Comparison of ENCODE assay signal across 22 cellular contexts in the genomic region with DNA sequence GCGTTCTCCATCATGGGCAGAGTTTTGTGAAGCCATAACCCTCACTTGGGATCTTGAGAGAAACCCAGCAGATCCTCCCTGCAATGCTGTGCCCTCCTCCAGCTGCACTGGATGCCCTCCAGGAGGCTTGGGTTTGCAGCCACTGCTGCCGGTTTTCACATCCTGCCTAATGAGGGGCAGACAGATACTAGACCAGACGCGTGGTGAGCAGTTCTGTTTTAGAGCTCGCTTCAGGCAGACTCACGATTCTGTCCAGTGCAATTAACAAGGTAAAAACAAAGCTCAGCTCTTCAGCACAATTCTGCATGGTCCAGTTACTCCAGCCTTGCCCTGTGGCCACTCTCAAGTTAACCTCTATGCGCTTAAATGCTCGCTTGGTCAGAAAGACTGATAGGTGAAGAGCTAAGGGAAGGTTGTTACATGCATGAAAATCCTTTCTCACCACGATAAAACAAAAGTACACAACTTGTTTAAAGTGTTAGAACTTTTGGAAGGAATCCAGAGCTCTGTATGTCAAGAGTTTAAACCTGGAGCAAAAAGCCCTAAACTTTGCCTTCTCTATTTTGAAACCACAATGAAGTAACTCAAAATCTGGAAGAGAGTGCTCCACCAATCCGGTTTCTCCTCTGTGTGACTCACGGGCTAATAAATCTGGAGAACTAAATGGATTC.
DNase-seq lines count a peak whose midpoint lies in the region; ATAC-seq, FAIRE-seq and TF ChIP-seq lines count a peak whose summit lies in the region.
"Had no signal": no experiment of that assay in that cellular context is flagged by ENCODE, and none has a peak within 500 bp of the region (broad histone marks: within the 10 kb centered on the region; RNA-seq: fewer than 3 reads in every experiment).

No MANE protein-coding gene starts in this region.

- no peak for ATAC-seq in HG02623 (IDR thresholded peaks at IDR 0.05; ENCODE audit: unreplicated experiment)
- ATAC-seq: activated T-cell treated with anti-CD3 and anti-CD28 coated beads, Interleukin-2, amount 50 U/mL, for 72 hours; esophagus mucosa had no signal

- no peak for FAIRE-seq in urothelium cell line (lab: Jason Lieb, UNC)

- WGBS in hepatocyte (ENCODE audit: low lambda C conversion rate, missing lambda C conversion rate): 63% methylated on average over 11 of the region's 11 CpGs
- 70% methylated on average over 11 of the region's 11 CpGs for WGBS in sigmoid colon, 2 donors

- H3K9me3 ChIP-seq in hepatocyte (ENCODE audit: low read depth): no peaks in the 10 kb centered on the region
- peaks cover 0 to 2% (median 0%) of the 10 kb centered on the region in 4 donors for H3K9me3 ChIP-seq in sigmoid colon
- H3K9me3 ChIP-seq: tibial artery had no signal

- peak; percentile 82 for DNase-seq in DMS79 (lab: John Stamatoyannopoulos, UW)
- DNase-seq in HT1080 (ENCODE audit: low read depth): peak; percentile 10
- DNase-seq in hepatocyte (ENCODE audit: low spot score): peak; percentile 13
- no peak for DNase-seq in sigmoid colon
- no peak for DNase-seq in urothelium cell line (ENCODE audit: low spot score)
- DNase-seq in NCI-H510A (lab: John Stamatoyannopoulos, UW): no peak
- DNase-seq in NCI-H82 treated with DMSO at 0.1 percent for 48 hours (lab: John Stamatoyannopoulos, UW; ENCODE audit: unreplicated experiment): no peak
- DNase-seq: activated CD4-positive, alpha-beta T cell treated with anti-CD3 and anti-CD28 coated beads, Interleukin-2, amount 10 ng/mL, durations not matched to agents 24 days and 14 days; activated T-cell treated with anti-CD3 and anti-CD28 coated beads, Interleukin-2, amount 50 U/mL, for 72 hours; CD4-positive, CD25-positive, alpha-beta regulatory T cell; cortex of kidney; GDM1; HCEC 1CT; hypothalamus; NCI-H2081; NK-92 treated with Interleukin-12 subunit alpha and Interleukin-12 subunit beta, amount 100 ng/mL, for 24 hours; Right ventricle myocardium superior; stimulated activated CD4-positive, alpha-beta T cell treated with anti-CD3 and anti-CD28 coated beads, Interleukin-15, amount 100 ng/mL, for 24 hours; T1000; tibial artery had no signal

- intact Hi-C loops in sigmoid colon (cut with DNase I): loop anchor here (10.0 kb wide), 1 partner anchor 943 kb away; no protein-coding TSS in a partner anchor

- H3K4me3 ChIP-seq in hepatocyte: no peak overlapping the region
- H3K4me3 ChIP-seq in sigmoid colon: peak overlapping the region in 1 of 4 donors; percentile 3
- H3K4me3 ChIP-seq: tibial artery had no signal

- H3K79me2 ChIP-seq in hepatocyte: no peaks in the 10 kb centered on the region

- H3K27me3 ChIP-seq in hepatocyte (no peaks in the 10 kb centered on the region), sigmoid colon (no peaks in the 10 kb centered on the region)
- H3K27me3 ChIP-seq: tibial artery had no signal

- peak overlapping the region; percentile 27 for H3K4me2 ChIP-seq in hepatocyte

- H3K4me1 ChIP-seq in hepatocyte (ENCODE audit: insufficient read depth): no peaks in the 10 kb centered on the region
- H3K4me1 ChIP-seq in sigmoid colon: peaks cover 0 to 28% (median 17%) of the 10 kb centered on the region in 4 donors

- H3K36me3 ChIP-seq in hepatocyte (replicated peaks; ENCODE audit: insufficient read depth, low read depth) (no peaks in the 10 kb centered on the region), sigmoid colon (no peaks in the 10 kb centered on the region)
- H3K36me3 ChIP-seq: tibial artery had no signal

- H3K9me2 ChIP-seq in hepatocyte (replicated peaks; ENCODE audit: insufficient read depth): no peaks in the 10 kb centered on the region

- no peaks in the 10 kb centered on the region for H4K20me1 ChIP-seq in hepatocyte (ENCODE audit: insufficient read depth, poor library complexity, severe bottlenecking)

- TF ChIP-seq POLR2A in sigmoid colon (IDR thresholded peaks at IDR 0.05): no peak

- TF ChIP-seq EP300 in sigmoid colon (IDR thresholded peaks at IDR 0.05): no peak

- TF ChIP-seq CTCF in hepatocyte (IDR thresholded peaks at IDR 0.05; ENCODE audit: poor library complexity): no peak
- no peak for TF ChIP-seq CTCF in sigmoid colon (IDR thresholded peaks at IDR 0.05)

- no peak overlapping the region for H2AFZ ChIP-seq in hepatocyte

- H3K27ac ChIP-seq in hepatocyte (no peak overlapping the region), sigmoid colon (peak overlapping the region in 3 of 4 donors; percentile 1 to 59 (median 48))
- H3K27ac ChIP-seq: tibial artery had no signal

Comparison
In these comparisons a context has a peak if more than half of its experiments do, and no peak if none do; other contexts are left out.
1. DNase-seq: peak in DMS79 (single experiment), HT1080 (single experiment) and hepatocyte (single experiment); none in sigmoid colon (single experiment), urothelium cell line (single experiment), NCI-H510A (single experiment) and NCI-H82 treated with DMSO at 0.1 percent for 48 hours (single experiment).